In genomic region chr19:12983561-12984142, GRCh38 we compare ENCODE assay signal across 8 cellular contexts. TPM values are rescaled to one million over a fixed set of nuclear protein-coding genes. Genes with fewer than 3 reads are reported as not detected.
DNase-seq lines count a peak whose midpoint lies in the region; ATAC-seq and TF ChIP-seq lines count a peak whose summit lies in the region.

No MANE protein-coding gene starts in this region.

- H3K4me3 Mint-ChIP-seq in activated naive CD4-positive, alpha-beta T cell treated with anti-CD3 and anti-CD28 coated beads for 36 hours: no peak overlapping the region

- intact Hi-C loops in activated naive CD4-positive, alpha-beta T cell treated with anti-CD3 and anti-CD28 coated beads for 36 hours (cut with micrococcal nuclease): loop anchor here (1.0 to 2.0 kb wide), 3 partner anchors 47 to 78 kb away; no protein-coding TSS in a partner anchor
- intact Hi-C loops in Right ventricle myocardium inferior (cut with DNase I): loop anchor here (1.0 to 2.0 kb wide), 3 partner anchors 47 to 110 kb away; no protein-coding TSS in a partner anchor
- intact Hi-C loops in tibial artery (cut with DNase I; ENCODE audit: low total_unique reads): loop anchor here (2.0 kb wide), 1 partner anchor 109 kb away; no protein-coding TSS in a partner anchor

- no peaks in the 10 kb centered on the region for H3K36me3 Mint-ChIP-seq in activated naive CD4-positive, alpha-beta T cell treated with anti-CD3 and anti-CD28 coated beads for 36 hours (ENCODE audit: low read depth)

- H3K9me3 ChIP-seq in SK-N-MC (ENCODE audit: low read depth, low read length): no peaks in the 10 kb centered on the region
- H3K9me3 ChIP-seq in tibial artery: no peaks in the 10 kb centered on the region

- H3K9me3 Mint-ChIP-seq in activated naive CD4-positive, alpha-beta T cell treated with anti-CD3 and anti-CD28 coated beads for 36 hours: no peaks in the 10 kb centered on the region

- H3K4me1 ChIP-seq in tibial artery: peaks cover 0 to 30% (median 13%) of the 10 kb centered on the region in 4 donors

- H3K27me3 Mint-ChIP-seq in activated naive CD4-positive, alpha-beta T cell treated with anti-CD3 and anti-CD28 coated beads for 36 hours (ENCODE audit: low read depth): no peaks in the 10 kb centered on the region

- CTCF ChIA-PET in activated naive CD4-positive, alpha-beta T cell treated with anti-CD3 and anti-CD28 coated beads for 36 hours (lab: Charles Lee): interaction anchor here (0.6 to 5.3 kb wide), 7 partner anchors 16 to 746 kb away, joined by 3 to 53 read pairs (median 4); no protein-coding TSS in a partner anchor

- in situ Hi-C loops in G401 (cut with HindIII; ENCODE audit: low sequenced_read_pairs): no loop called here

- DNase-seq in G401 (ENCODE audit: low spot score) (peak; percentile 80), KG1 (lab: John Stamatoyannopoulos, UW) (peak; percentile 49), SK-N-MC (ENCODE audit: low read depth, low spot score) (no peak), Right ventricle myocardium inferior (ENCODE audit: missing footprints) (peak; percentile 89), pons (ENCODE audit: low spot score) (peak; percentile 82), tibial artery (peak; percentile 64 to 89)
- DNase-seq in activated naive CD4-positive, alpha-beta T cell treated with anti-CD3 and anti-CD28 coated beads for 36 hours: peak; percentile 81

- no peak overlapping the region for H3K27ac Mint-ChIP-seq in activated naive CD4-positive, alpha-beta T cell treated with anti-CD3 and anti-CD28 coated beads for 36 hours

- H3K27ac ChIP-seq in SK-N-MC (no peak overlapping the region), tibial artery (peak overlapping the region; percentile 36 to 50)

- no peak overlapping the region for H3K9ac ChIP-seq in SK-N-MC (ENCODE audit: insufficient read length)

- TF ChIP-seq CTCF in tibial artery (IDR thresholded peaks at IDR 0.05): peak; percentile 93 to 99

- H3K36me3 ChIP-seq in SK-N-MC (ENCODE audit: insufficient read depth, low read length) (no peaks in the 10 kb centered on the region), tibial artery (no peaks in the 10 kb centered on the region)

- no peaks in the 10 kb centered on the region for H3K4me1 Mint-ChIP-seq in activated naive CD4-positive, alpha-beta T cell treated with anti-CD3 and anti-CD28 coated beads for 36 hours (ENCODE audit: low read depth)

- ATAC-seq in Right ventricle myocardium inferior (peak; percentile 78), GM21717 (IDR thresholded peaks at IDR 0.05; ENCODE audit: unreplicated experiment) (no peak)

- no peaks in the 10 kb centered on the region for H3K27me3 ChIP-seq in tibial artery

- H3K4me3 ChIP-seq in SK-N-MC: peak overlapping the region; percentile 75
- H3K4me3 ChIP-seq in tibial artery: peak overlapping the region; percentile 33 to 43

RNA-seq across cellular contexts. Expression of gene NFIX, which starts 11.6 kb away (rescaled TPM):
- total RNA-seq in G401 (2014; rRNA removed; shearing (Covaris generic)): 0.86 and 3.6 TPM in 2 replicates
- total RNA-seq in activated naive CD4-positive, alpha-beta T cell treated with anti-CD3 and anti-CD28 coated beads for 36 hours: 1 to 10 TPM; 6.2 to 6.4 TPM
- total RNA-seq in Right ventricle myocardium inferior: 159 TPM

RNA-seq across cellular contexts. Expression of gene DAND5, which starts 14.3 kb away (rescaled TPM):
- total RNA-seq in G401 (2014; rRNA removed; shearing (Covaris generic)): 0.18 TPM in 1 of 2 replicates, not detected in the other
- not detected for total RNA-seq in activated naive CD4-positive, alpha-beta T cell treated with anti-CD3 and anti-CD28 coated beads for 36 hours
- 9.9 TPM for total RNA-seq in Right ventricle myocardium inferior

RNA-seq across cellular contexts. Expression of gene GADD45GIP1, which starts 26.6 kb away (rescaled TPM):
- total RNA-seq in G401 (2014; rRNA removed; shearing (Covaris generic)): 79.7 and 124 TPM in 2 replicates
- total RNA-seq in activated naive CD4-positive, alpha-beta T cell treated with anti-CD3 and anti-CD28 coated beads for 36 hours: 10 to 100 TPM; 27.4 to 28.6 TPM
- 33.7 TPM for total RNA-seq in Right ventricle myocardium inferior

RNA-seq across cellular contexts. Expression of gene RAD23A, which starts 38.0 kb away (rescaled TPM):
- total RNA-seq in G401 (2014; rRNA removed; shearing (Covaris generic)): 76.4 and 88.8 TPM in 2 replicates
- total RNA-seq in activated naive CD4-positive, alpha-beta T cell treated with anti-CD3 and anti-CD28 coated beads for 36 hours: 100 to 1,000 TPM; 219 to 223 TPM
- total RNA-seq in Right ventricle myocardium inferior: 171 TPM

RNA-seq across cellular contexts. Expression of gene CALR, which starts 45.2 kb away (rescaled TPM):
- 1,471 and 1,755 TPM in 2 replicates for total RNA-seq in G401 (2014; rRNA removed; shearing (Covaris generic))
- total RNA-seq in activated naive CD4-positive, alpha-beta T cell treated with anti-CD3 and anti-CD28 coated beads for 36 hours: 100 to 1,000 TPM; 407 to 431 TPM
- 496 TPM for total RNA-seq in Right ventricle myocardium inferior

Comparison
In these comparisons a context has a peak if more than half of its experiments do, and no peak if none do; other contexts are left out.
1. RNA of gene NFIX, which starts 11.6 kb away (total RNA-seq): 159 TPM in Right ventricle myocardium inferior (single experiment); 6.2 to 6.4 TPM in activated naive CD4-positive, alpha-beta T cell treated with anti-CD3 and anti-CD28 coated beads for 36 hours and 0.86 to 3.6 TPM in G401; every median in the first group is over 10 times any median in the second.